In the genomic region with DNA sequence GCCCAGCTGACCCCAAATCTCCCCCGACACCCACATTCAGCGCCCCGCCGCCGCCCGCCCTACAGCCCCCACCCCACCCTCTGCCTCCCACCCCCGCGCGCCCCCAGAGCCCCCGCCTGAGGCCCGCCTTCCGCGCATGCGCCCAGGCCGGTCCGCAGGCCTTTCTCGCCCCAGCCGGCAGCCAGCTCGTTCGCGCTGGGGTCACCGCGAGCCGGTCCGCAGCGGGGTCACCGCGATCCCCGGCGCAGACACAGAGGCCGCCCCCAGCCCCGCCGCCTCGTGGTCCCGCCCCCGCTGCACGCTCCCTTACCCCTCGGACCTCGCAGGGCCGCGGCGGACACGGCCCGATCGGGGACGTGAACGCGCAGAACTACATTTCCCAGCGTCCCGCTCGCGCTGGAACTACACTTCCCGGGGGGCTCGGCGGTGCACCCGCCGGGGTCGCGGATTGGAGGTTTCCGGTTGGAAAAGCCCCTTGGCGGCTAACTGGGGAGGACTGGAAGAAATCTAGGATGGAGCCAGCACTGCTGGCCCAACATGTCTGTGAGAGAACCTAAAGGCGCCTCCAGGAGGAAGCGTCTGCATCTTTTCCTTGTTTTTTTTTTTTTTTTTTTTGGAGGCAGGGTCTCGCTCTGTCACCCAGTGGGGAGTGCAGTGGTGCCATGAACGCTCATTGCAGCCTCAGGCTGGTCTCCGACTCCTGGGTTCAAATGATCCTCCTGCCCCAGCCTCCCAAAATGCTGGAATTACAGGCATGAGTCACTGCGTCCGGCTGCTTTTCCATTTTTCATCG, we compare ENCODE assay signal across 9 cellular contexts. TPM values are rescaled to one million over a fixed set of nuclear protein-coding genes. Genes with fewer than 3 reads are reported as not detected.
DNase-seq lines count a peak whose midpoint lies in the region; ATAC-seq, FAIRE-seq and TF ChIP-seq lines count a peak whose summit lies in the region.
"Had no signal": no experiment of that assay in that cellular context is flagged by ENCODE, and none has a peak within 500 bp of the region (broad histone marks: within the 10 kb centered on the region; RNA-seq: fewer than 3 reads in every experiment).

A gene (minus strand): TSS at position 374 of the 793 bp plus-strand sequence. CDS start 10,671 bp downstream, outside the sequence.

- POLR2A ChIA-PET in A549 (lab: Yijun Ruan, JAX), result interaction anchor here (0.5 to 1.2 kb wide), 4 partner anchors 30 to 124 kb away, joined by 3 to 4 read pairs (median 3); a partner anchor contains a TSS

- ATAC-seq in A549, result peak; percentile 95 to 97
- peak; percentile 90 for ATAC-seq in GM18520 (IDR thresholded peaks at IDR 0.05; ENCODE audit: unreplicated experiment)
- peak; percentile 91 for ATAC-seq in HG03064 (IDR thresholded peaks at IDR 0.05; ENCODE audit: low read depth, unreplicated experiment)
- ATAC-seq: HCT116 had no signal

- TF ChIP-seq EP300 in A549 (IDR thresholded peaks at IDR 0.05), result no peak

- peaks cover 72% of the 10 kb centered on the region for H3K9me3 ChIP-seq in A549

- H3K4me3 ChIP-seq in A549, result peak within 1 kb of the TSS; percentile 83

- FAIRE-seq in A549 (lab: Jason Lieb, UNC), result no peak

- 2% methylated on average over 22 of the region's 69 CpGs for WGBS in A549 (ENCODE audit: missing lambda C conversion rate)

- no peaks in the 10 kb centered on the region for H3K4me1 ChIP-seq in A549

- TF ChIP-seq CTCF in A549 (IDR thresholded peaks at IDR 0.05), result no peak

- peak; percentile 50 for TF ChIP-seq POLR2A in A549 (IDR thresholded peaks at IDR 0.05; ENCODE audit: low read length)

- no peak for TF ChIP-seq RAD21 in A549 (conservative IDR thresholded peaks at IDR 0.05 in 1 of 2, IDR thresholded peaks at IDR 0.05 in 1 of 2)

- CTCF ChIA-PET in A549 (lab: Yijun Ruan, JAX), result no interaction called here

- DNase-seq in A549 (ENCODE audit: low read depth in 1 of 2, low spot score in 1 of 2) (peak; percentile 92 to 95), NCI-H2196 (lab: John Stamatoyannopoulos, UW; ENCODE audit: unreplicated experiment) (peak; percentile 89), cerebellum (ENCODE audit: low spot score) (peak; percentile 93), kidney glomerular epithelial cell (lab: John Stamatoyannopoulos, UW) (peak; percentile 82)
- DNase-seq in activated CD4-positive, alpha-beta T cell treated with anti-CD3 and anti-CD28 coated beads for 24 hours (ENCODE audit: low read depth in 2 of 2), result peak; percentile 73 to 76
- DNase-seq in stimulated activated CD4-positive, alpha-beta T cell treated with anti-CD3 and anti-CD28 coated beads, Interleukin-15, amount 100 ng/mL, for 24 hours, result peak; percentile 90

- H3K27ac ChIP-seq in A549, result peak within 1 kb of the TSS; percentile 96 to 99

- H3K4me2 ChIP-seq in A549, result peak within 1 kb of the TSS; percentile 87

TF ChIP-seq in A549, 52 proteins besides CTCF, POLR2A, EP300 and RAD21 (continues in another document):
- TF ChIP-seq NFE2L2 (conservative IDR thresholded peaks at IDR 0.05; ENCODE audit: low read length) (no peak), MAZ (IDR thresholded peaks at IDR 0.05; ENCODE audit: borderline replicate concordance, low read depth, low read length) (no peak), TP53 (CRISPR knock-in tag; IDR thresholded peaks at IDR 0.05) (no peak), CHD2 (IDR thresholded peaks at IDR 0.05; ENCODE audit: low read length, partially characterized antibody) (no peak), NR3C1 (IDR thresholded peaks at IDR 0.05) (no peak), CBX8 (IDR thresholded peaks at IDR 0.05) (no peak), TFCP2L1 (CRISPR knock-in tag; IDR thresholded peaks at IDR 0.05) (no peak), HEYL (CRISPR knock-in tag; IDR thresholded peaks at IDR 0.05) (no peak), ZSCAN20 (CRISPR knock-in tag; IDR thresholded peaks at IDR 0.05) (no peak), CBX2 (IDR thresholded peaks at IDR 0.05; ENCODE audit: borderline replicate concordance, low read depth) (no peak), MYC (IDR thresholded peaks at IDR 0.05; ENCODE audit: borderline replicate concordance, low read length) (peak; percentile 15; the same call in 1 of the 2 replicates), ESRRA (IDR thresholded peaks at IDR 0.05; ENCODE audit: borderline replicate concordance, low read length) (no peak), NPAS2 (CRISPR knock-in tag; IDR thresholded peaks at IDR 0.05; ENCODE audit: borderline replicate concordance) (no peak), EHMT2 (IDR thresholded peaks at IDR 0.05; ENCODE audit: low read depth) (no peak), PHF8 (IDR thresholded peaks at IDR 0.05; ENCODE audit: borderline replicate concordance, low read depth) (peak; percentile 57; the same call in 1 of the 2 replicates), SREBF2 (IDR thresholded peaks at IDR 0.05) (no peak), HOXA7 (CRISPR knock-in tag; IDR thresholded peaks at IDR 0.05) (no peak)
- TF ChIP-seq, protein P1, sequence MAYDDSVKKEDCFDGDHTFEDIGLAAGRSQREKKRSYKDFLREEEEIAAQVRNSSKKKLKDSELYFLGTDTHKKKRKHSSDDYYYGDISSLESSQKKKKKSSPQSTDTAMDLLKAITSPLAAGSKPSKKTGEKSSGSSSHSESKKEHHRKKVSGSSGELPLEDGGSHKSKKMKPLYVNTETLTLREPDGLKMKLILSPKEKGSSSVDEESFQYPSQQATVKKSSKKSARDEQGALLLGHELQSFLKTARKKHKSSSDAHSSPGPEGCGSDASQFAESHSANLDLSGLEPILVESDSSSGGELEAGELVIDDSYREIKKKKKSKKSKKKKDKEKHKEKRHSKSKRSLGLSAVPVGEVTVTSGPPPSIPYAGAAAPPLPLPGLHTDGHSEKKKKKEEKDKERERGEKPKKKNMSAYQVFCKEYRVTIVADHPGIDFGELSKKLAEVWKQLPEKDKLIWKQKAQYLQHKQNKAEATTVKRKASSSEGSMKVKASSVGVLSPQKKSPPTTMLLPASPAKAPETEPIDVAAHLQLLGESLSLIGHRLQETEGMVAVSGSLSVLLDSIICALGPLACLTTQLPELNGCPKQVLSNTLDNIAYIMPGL (CRISPR knock-in tag; IDR thresholded peaks at IDR 0.05; ENCODE audit: borderline replicate concordance), result no peak
- TF ChIP-seq, protein P2, sequence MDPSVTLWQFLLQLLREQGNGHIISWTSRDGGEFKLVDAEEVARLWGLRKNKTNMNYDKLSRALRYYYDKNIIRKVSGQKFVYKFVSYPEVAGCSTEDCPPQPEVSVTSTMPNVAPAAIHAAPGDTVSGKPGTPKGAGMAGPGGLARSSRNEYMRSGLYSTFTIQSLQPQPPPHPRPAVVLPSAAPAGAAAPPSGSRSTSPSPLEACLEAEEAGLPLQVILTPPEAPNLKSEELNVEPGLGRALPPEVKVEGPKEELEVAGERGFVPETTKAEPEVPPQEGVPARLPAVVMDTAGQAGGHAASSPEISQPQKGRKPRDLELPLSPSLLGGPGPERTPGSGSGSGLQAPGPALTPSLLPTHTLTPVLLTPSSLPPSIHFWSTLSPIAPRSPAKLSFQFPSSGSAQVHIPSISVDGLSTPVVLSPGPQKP (IDR thresholded peaks at IDR 0.05; ENCODE audit: low read depth, low read length), result no peak
- TF ChIP-seq, protein P3, sequence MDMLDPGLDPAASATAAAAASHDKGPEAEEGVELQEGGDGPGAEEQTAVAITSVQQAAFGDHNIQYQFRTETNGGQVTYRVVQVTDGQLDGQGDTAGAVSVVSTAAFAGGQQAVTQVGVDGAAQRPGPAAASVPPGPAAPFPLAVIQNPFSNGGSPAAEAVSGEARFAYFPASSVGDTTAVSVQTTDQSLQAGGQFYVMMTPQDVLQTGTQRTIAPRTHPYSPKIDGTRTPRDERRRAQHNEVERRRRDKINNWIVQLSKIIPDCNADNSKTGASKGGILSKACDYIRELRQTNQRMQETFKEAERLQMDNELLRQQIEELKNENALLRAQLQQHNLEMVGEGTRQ (IDR thresholded peaks at IDR 0.05), result no peak
- TF ChIP-seq, protein P4, sequence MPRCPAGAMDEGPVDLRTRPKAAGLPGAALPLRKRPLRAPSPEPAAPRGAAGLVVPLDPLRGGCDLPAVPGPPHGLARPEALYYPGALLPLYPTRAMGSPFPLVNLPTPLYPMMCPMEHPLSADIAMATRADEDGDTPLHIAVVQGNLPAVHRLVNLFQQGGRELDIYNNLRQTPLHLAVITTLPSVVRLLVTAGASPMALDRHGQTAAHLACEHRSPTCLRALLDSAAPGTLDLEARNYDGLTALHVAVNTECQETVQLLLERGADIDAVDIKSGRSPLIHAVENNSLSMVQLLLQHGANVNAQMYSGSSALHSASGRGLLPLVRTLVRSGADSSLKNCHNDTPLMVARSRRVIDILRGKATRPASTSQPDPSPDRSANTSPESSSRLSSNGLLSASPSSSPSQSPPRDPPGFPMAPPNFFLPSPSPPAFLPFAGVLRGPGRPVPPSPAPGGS (IDR thresholded peaks at IDR 0.05), result no peak; the same call in 2 of the 3 replicates
- TF ChIP-seq, protein P5, sequence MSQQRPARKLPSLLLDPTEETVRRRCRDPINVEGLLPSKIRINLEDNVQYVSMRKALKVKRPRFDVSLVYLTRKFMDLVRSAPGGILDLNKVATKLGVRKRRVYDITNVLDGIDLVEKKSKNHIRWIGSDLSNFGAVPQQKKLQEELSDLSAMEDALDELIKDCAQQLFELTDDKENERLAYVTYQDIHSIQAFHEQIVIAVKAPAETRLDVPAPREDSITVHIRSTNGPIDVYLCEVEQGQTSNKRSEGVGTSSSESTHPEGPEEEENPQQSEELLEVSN (IDR thresholded peaks at IDR 0.05; ENCODE audit: borderline replicate concordance, low read depth), result peak; percentile 59; the same call in 1 of the 2 replicates
- TF ChIP-seq, protein P6, sequence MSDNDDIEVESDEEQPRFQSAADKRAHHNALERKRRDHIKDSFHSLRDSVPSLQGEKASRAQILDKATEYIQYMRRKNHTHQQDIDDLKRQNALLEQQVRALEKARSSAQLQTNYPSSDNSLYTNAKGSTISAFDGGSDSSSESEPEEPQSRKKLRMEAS (IDR thresholded peaks at IDR 0.05), result peak; percentile 47

RNA-seq across cellular contexts. Expression of the gene that starts here (rescaled TPM):
- polyA plus RNA-seq in A549 (2011; rRNA removed) (15.2 and 18.2 TPM in 2 replicates), A549 (2017; fragmentation: RNase III; extraction: RNeasy Plus Mini Kit Qiagen cat#74134 plus additional on column Dnase treatment) (5.6 to 6.5 TPM (median 5.7 TPM) in 3 replicates)
- polyA plus RNA-seq in A549 (2012; cell fraction: cytosol; rRNA removed), result 1.9 TPM in 2 replicates
- 4.5 and 6.9 TPM in 2 replicates for polyA plus RNA-seq in A549 (2012; cell fraction: nucleus; rRNA removed)
- polyA minus RNA-seq in A549 (2011; rRNA and poly(A)+ RNA removed), result 5.5 and 7.4 TPM in 2 replicates
- 35.0 TPM for total RNA-seq in cerebellum

Comparison
In these comparisons a context has a peak if more than half of its experiments do, and no peak if none do; other contexts are left out.
1. Peak in every context shown above with its lines: DNase-seq, ATAC-seq, H3K4me3 ChIP-seq and H3K27ac ChIP-seq.